In genomic region chr16:35908152-35908551, GRCh38 we compare ENCODE assay signal across 38 cellular contexts.
"Had no signal": no experiment of that assay in that cellular context is flagged by ENCODE, and none has a peak within 500 bp of the region (broad histone marks: within the 10 kb centered on the region; RNA-seq: fewer than 3 reads in every experiment).

No MANE protein-coding gene starts in this region.

- H3K4me1 ChIP-seq: ascending aorta had no signal

- H3K27ac ChIP-seq: ascending aorta, cardiac muscle cell, WERI-Rb-1 had no signal

- H3K36me3 ChIP-seq: ascending aorta, cardiac muscle cell, WERI-Rb-1 had no signal

- H3K27me3 Mint-ChIP-seq: activated CD4-positive, alpha-beta memory T cell treated with anti-CD3 and anti-CD28 coated beads, Interleukin-2, amount 10 ng/mL, durations not matched to agents 7 days and 5 days; activated CD4-positive, alpha-beta T cell treated with anti-CD3 and anti-CD28 coated beads for 36 hours; activated CD4-positive, alpha-beta T cell treated with anti-CD3 and anti-CD28 coated beads, Interleukin-2, amount 10 ng/mL, durations not matched to agents 7 days and 5 days; activated CD8-positive, alpha-beta memory T cell treated with anti-CD3 and anti-CD28 coated beads, Interleukin-2, amount 10 ng/mL, durations not matched to agents 7 days and 5 days; activated naive CD4-positive, alpha-beta T cell treated with anti-CD3 and anti-CD28 coated beads, Interleukin-2, amount 10 ng/mL, durations not matched to agents 7 days and 5 days; activated naive CD4-positive, alpha-beta T cell treated with anti-CD3 and anti-CD28 coated beads, Interleukin-2, amount 50 U/mL, for 24 hours; activated naive CD8-positive, alpha-beta T cell; activated naive CD8-positive, alpha-beta T cell treated with anti-CD3 and anti-CD28 coated beads, Interleukin-2, amount 10 ng/mL, durations not matched to agents 7 days and 5 days; activated naive CD8-positive, alpha-beta T cell treated with anti-CD3 and anti-CD28 coated beads, Interleukin-2, amount 50 U/mL, for 24 hours; activated T-cell treated with anti-CD3 and anti-CD28 coated beads, Interleukin-2, amount 50 U/mL, for 24 hours; brain; central memory CD8-positive, alpha-beta T cell had no signal

- H3K4me1 Mint-ChIP-seq: activated CD4-positive, alpha-beta memory T cell treated with anti-CD3 and anti-CD28 coated beads, Interleukin-2, amount 10 ng/mL, durations not matched to agents 7 days and 5 days; activated CD4-positive, alpha-beta T cell treated with anti-CD3 and anti-CD28 coated beads for 36 hours; activated CD4-positive, alpha-beta T cell treated with anti-CD3 and anti-CD28 coated beads, Interleukin-2, amount 10 ng/mL, durations not matched to agents 7 days and 5 days; activated CD8-positive, alpha-beta memory T cell treated with anti-CD3 and anti-CD28 coated beads, Interleukin-2, amount 10 ng/mL, durations not matched to agents 7 days and 5 days; activated naive CD4-positive, alpha-beta T cell treated with anti-CD3 and anti-CD28 coated beads, Interleukin-2, amount 10 ng/mL, durations not matched to agents 7 days and 5 days; activated naive CD4-positive, alpha-beta T cell treated with anti-CD3 and anti-CD28 coated beads, Interleukin-2, amount 50 U/mL, for 24 hours; activated naive CD8-positive, alpha-beta T cell treated with anti-CD3 and anti-CD28 coated beads, Interleukin-2, amount 10 ng/mL, durations not matched to agents 7 days and 5 days; activated naive CD8-positive, alpha-beta T cell treated with anti-CD3 and anti-CD28 coated beads, Interleukin-2, amount 50 U/mL, for 24 hours; brain; central memory CD8-positive, alpha-beta T cell; WTC11 had no signal

- H3K9me3 ChIP-seq: ascending aorta had no signal

- H3K27me3 ChIP-seq: ascending aorta, cardiac muscle cell had no signal

- H3K27ac Mint-ChIP-seq: activated CD4-positive, alpha-beta memory T cell treated with anti-CD3 and anti-CD28 coated beads, Interleukin-2, amount 10 ng/mL, durations not matched to agents 7 days and 5 days; activated CD4-positive, alpha-beta T cell treated with anti-CD3 and anti-CD28 coated beads for 36 hours; activated CD4-positive, alpha-beta T cell treated with anti-CD3 and anti-CD28 coated beads, Interleukin-2, amount 10 ng/mL, durations not matched to agents 7 days and 5 days; activated CD8-positive, alpha-beta memory T cell treated with anti-CD3 and anti-CD28 coated beads, Interleukin-2, amount 10 ng/mL, durations not matched to agents 7 days and 5 days; activated CD8-positive, alpha-beta T cell treated with anti-CD3 and anti-CD28 coated beads, Interleukin-2, amount 10 ng/mL, durations not matched to agents 7 days and 5 days; activated naive CD4-positive, alpha-beta T cell treated with anti-CD3 and anti-CD28 coated beads, Interleukin-2, amount 10 ng/mL, durations not matched to agents 7 days and 5 days; activated naive CD4-positive, alpha-beta T cell treated with anti-CD3 and anti-CD28 coated beads, Interleukin-2, amount 50 U/mL, for 24 hours; activated naive CD8-positive, alpha-beta T cell; activated naive CD8-positive, alpha-beta T cell treated with anti-CD3 and anti-CD28 coated beads, Interleukin-2, amount 10 ng/mL, durations not matched to agents 7 days and 5 days; activated naive CD8-positive, alpha-beta T cell treated with anti-CD3 and anti-CD28 coated beads, Interleukin-2, amount 50 U/mL, for 24 hours; activated T-cell treated with anti-CD3 and anti-CD28 coated beads, Interleukin-2, amount 50 U/mL, for 24 hours; activated T-helper 2 cell treated with anti-CD3 and anti-CD28 coated beads, Interferon-gamma antibody, Interleukin-2, Interleukin-4, amounts not matched to agents 10 μg/mL and 5 μg/mL and 100 μg/mL, durations not matched to agents 14 hours and 24 hours and 36 hours; brain; T-helper 1 cell treated with Interleukin-12 subunit alpha and Interleukin-12 subunit beta and Interleukin-4 antibody, amounts not matched to agents 30 μg/mL and 1 μg/mL, for 36 hours; T-helper 2 cell treated with Interferon-gamma antibody and Interleukin-4, amounts not matched to agents 5 μg/mL and 100 μg/mL, for 36 hours; WTC11 had no signal

- ATAC-seq: activated CD4-positive, alpha-beta T cell treated with anti-CD3 and anti-CD28 coated beads for 36 hours; activated CD4-positive, CD25-positive, alpha-beta regulatory T cell treated with anti-CD3 and anti-CD28 coated beads, Interleukin-2, amount 50 U/mL, for 24 hours; activated CD8-positive, alpha-beta memory T cell treated with anti-CD3 and anti-CD28 coated beads, Interleukin-2, amount 10 ng/mL, durations not matched to agents 7 days and 5 days; activated CD8-positive, alpha-beta T cell treated with anti-CD3 and anti-CD28 coated beads, Interleukin-2, amount 10 ng/mL, durations not matched to agents 7 days and 5 days; activated naive CD8-positive, alpha-beta T cell treated with anti-CD3 and anti-CD28 coated beads, Interleukin-2, amount 50 U/mL, for 24 hours; WTC11 had no signal

- H3K4me3 ChIP-seq: ascending aorta, cardiac muscle cell had no signal

- H3K4me3 Mint-ChIP-seq: activated CD4-positive, alpha-beta memory T cell treated with anti-CD3 and anti-CD28 coated beads, Interleukin-2, amount 10 ng/mL, durations not matched to agents 7 days and 5 days; activated CD4-positive, alpha-beta T cell treated with anti-CD3 and anti-CD28 coated beads for 36 hours; activated CD4-positive, alpha-beta T cell treated with anti-CD3 and anti-CD28 coated beads, Interleukin-2, amount 10 ng/mL, durations not matched to agents 7 days and 5 days; activated CD8-positive, alpha-beta memory T cell treated with anti-CD3 and anti-CD28 coated beads, Interleukin-2, amount 10 ng/mL, durations not matched to agents 7 days and 5 days; activated CD8-positive, alpha-beta T cell treated with anti-CD3 and anti-CD28 coated beads, Interleukin-2, amount 10 ng/mL, durations not matched to agents 7 days and 5 days; activated naive CD4-positive, alpha-beta T cell treated with anti-CD3 and anti-CD28 coated beads, Interleukin-2, amount 10 ng/mL, durations not matched to agents 7 days and 5 days; activated naive CD4-positive, alpha-beta T cell treated with anti-CD3 and anti-CD28 coated beads, Interleukin-2, amount 50 U/mL, for 24 hours; activated naive CD8-positive, alpha-beta T cell; activated naive CD8-positive, alpha-beta T cell treated with anti-CD3 and anti-CD28 coated beads, Interleukin-2, amount 10 ng/mL, durations not matched to agents 7 days and 5 days; activated naive CD8-positive, alpha-beta T cell treated with anti-CD3 and anti-CD28 coated beads, Interleukin-2, amount 50 U/mL, for 24 hours; activated T-cell treated with anti-CD3 and anti-CD28 coated beads, Interleukin-2, amount 50 U/mL, for 24 hours; brain; central memory CD8-positive, alpha-beta T cell; T-helper 1 cell treated with Interleukin-12 subunit alpha and Interleukin-12 subunit beta and Interleukin-4 antibody, amounts not matched to agents 30 μg/mL and 1 μg/mL, for 36 hours; T-helper 2 cell treated with Interferon-gamma antibody and Interleukin-4, amounts not matched to agents 5 μg/mL and 100 μg/mL, for 36 hours; WTC11 had no signal

- DNase-seq: activated CD4-positive, alpha-beta memory T cell treated with anti-CD3 and anti-CD28 coated beads, Interleukin-2, amount 10 ng/mL, durations not matched to agents 7 days and 5 days; activated CD4-positive, alpha-beta T cell treated with anti-CD3 and anti-CD28 coated beads for 1 hour; activated CD4-positive, alpha-beta T cell treated with anti-CD3 and anti-CD28 coated beads for 36 hours; activated CD4-positive, alpha-beta T cell treated with anti-CD3 and anti-CD28 coated beads for 48 hours; activated CD4-positive, alpha-beta T cell treated with anti-CD3 and anti-CD28 coated beads, Interleukin-2, amount 10 ng/mL, durations not matched to agents 7 days and 5 days; activated CD4-positive, alpha-beta T cell treated with anti-CD3 and anti-CD28 coated beads, Interleukin-2, amount 50 U/mL, for 48 hours; activated CD4-positive, CD25-positive, alpha-beta regulatory T cell; activated CD8-positive, alpha-beta memory T cell treated with anti-CD3 and anti-CD28 coated beads for 24 hours; activated CD8-positive, alpha-beta memory T cell treated with anti-CD3 and anti-CD28 coated beads, Interleukin-2, amount 10 ng/mL, durations not matched to agents 7 days and 5 days; activated CD8-positive, alpha-beta memory T cell treated with anti-CD3 and anti-CD28 coated beads, Interleukin-2, amount 50 U/mL, for 48 hours; activated CD8-positive, alpha-beta T cell treated with anti-CD3 and anti-CD28 coated beads, Interleukin-2, amount 10 ng/mL, durations not matched to agents 7 days and 5 days; activated effector memory CD4-positive, alpha-beta T cell treated with Interleukin-2 at 50 U/mL for 16 hours; activated gamma-delta T cell; activated naive CD4-positive, alpha-beta T cell treated with anti-CD3 and anti-CD28 coated beads, Interleukin-2, amount 10 ng/mL, durations not matched to agents 7 days and 5 days; activated naive CD4-positive, alpha-beta T cell treated with Interleukin-2 at 50 U/mL for 16 hours; activated naive CD8-positive, alpha-beta T cell treated with anti-CD3 and anti-CD28 coated beads, Interleukin-2, amount 10 ng/mL, durations not matched to agents 7 days and 5 days; activated naive CD8-positive, alpha-beta T cell treated with anti-CD3 and anti-CD28 coated beads, Interleukin-2, amount 50 U/mL, for 24 hours; activated T-cell treated with anti-CD3 and anti-CD28 coated beads, Interleukin-2, amount 50 U/mL, for 24 hours; activated T-cell treated with anti-CD3 and anti-CD28 coated beads, Interleukin-2, amount 50 U/mL, for 48 hours; amygdala; anterior cingulate cortex; caudate nucleus; cerebellar nuclear complex; T-helper 1 cell; T-helper 2 cell; T-helper 9 cell; WERI-Rb-1 had no signal

- H3K36me3 Mint-ChIP-seq: activated CD8-positive, alpha-beta memory T cell treated with anti-CD3 and anti-CD28 coated beads, Interleukin-2, amount 10 ng/mL, durations not matched to agents 7 days and 5 days; activated naive CD4-positive, alpha-beta T cell treated with anti-CD3 and anti-CD28 coated beads, Interleukin-2, amount 10 ng/mL, durations not matched to agents 7 days and 5 days; activated naive CD8-positive, alpha-beta T cell; brain had no signal
